1 cellular context compared by ENCODE assay signal in genomic region chr4:122010610-122011009, GRCh38.
TF ChIP-seq lines count a peak whose summit lies in the region.

No MANE protein-coding gene starts in this region.

TF ChIP-seq in IMR-90, 13 proteins besides CTCF, POLR2A, EP300 and RAD21 (continued from another document):
- TF ChIP-seq USF2 (IDR thresholded peaks at IDR 0.05; ENCODE audit: low read depth, low read length) (no peak), CEBPB (IDR thresholded peaks at IDR 0.05; ENCODE audit: low read depth, low read length) (0 out of 2 replicates have a peak, but pooled peaks have one; percentile 10), RFX5 (IDR thresholded peaks at IDR 0.05; ENCODE audit: low read depth, low read length) (no peak), MAFK (IDR thresholded peaks at IDR 0.05; ENCODE audit: low read depth, low read length) (no peak)
